ENCODE assay signal across 10 cellular contexts in the genomic region with DNA sequence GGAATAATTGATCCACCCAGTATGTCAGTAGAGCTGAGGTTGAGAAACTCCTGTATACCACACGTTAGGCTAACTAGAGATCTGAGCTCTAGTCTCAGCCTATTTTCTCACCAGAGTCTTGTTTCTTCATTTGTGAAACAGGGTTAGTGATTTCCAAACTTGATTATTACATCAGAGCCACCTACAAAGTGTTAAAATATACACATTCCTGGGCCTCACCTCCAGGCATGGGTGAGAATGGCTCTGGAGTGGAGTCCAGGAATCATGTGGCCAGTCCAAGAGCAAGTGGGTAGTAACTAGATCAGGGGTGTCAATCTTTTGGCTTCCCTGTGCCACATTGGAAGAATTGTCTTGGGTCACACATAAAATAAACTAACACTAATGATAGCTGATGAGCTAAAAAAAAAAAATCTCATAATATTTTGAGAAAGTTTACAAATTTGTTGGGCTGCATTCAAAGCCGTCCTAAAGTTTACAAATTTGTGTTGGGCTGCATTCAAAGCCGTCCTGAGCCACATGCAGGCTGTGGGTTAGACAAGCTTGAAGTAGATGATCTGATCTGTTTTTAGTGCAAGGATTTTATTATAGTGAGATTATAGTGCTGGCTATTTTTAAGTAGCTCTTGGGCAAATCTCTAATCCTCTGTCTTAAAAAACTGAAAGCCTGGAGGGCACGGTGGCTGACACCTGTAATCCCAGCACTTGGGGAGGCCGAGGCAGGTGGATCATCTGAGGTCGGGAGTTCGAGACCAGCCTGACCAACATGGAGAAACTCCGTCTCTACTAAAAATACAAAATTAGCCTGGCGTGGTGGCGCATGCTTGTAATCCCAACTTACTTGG. TPM values are rescaled to one million over a fixed set of nuclear protein-coding genes. Genes with fewer than 3 reads are reported as not detected.
DNase-seq lines count a peak whose midpoint lies in the region; ATAC-seq and TF ChIP-seq lines count a peak whose summit lies in the region.
"Had no signal": no experiment of that assay in that cellular context is flagged by ENCODE, and none has a peak within 500 bp of the region (broad histone marks: within the 10 kb centered on the region; RNA-seq: fewer than 3 reads in every experiment).

No MANE protein-coding gene starts in this region.

- H3K4me1 Mint-ChIP-seq in activated T-helper 1 cell treated with anti-CD3 and anti-CD28 coated beads, Interleukin-12 subunit alpha, Interleukin-12 subunit beta, Interleukin-2, Interleukin-4 antibody, amounts not matched to agents 30 ng/mL and 10 ng/mL and 1 ng/mL, durations not matched to agents 14 hours and 24 hours and 36 hours (ENCODE audit: low read depth) = peaks cover 55% of the 10 kb centered on the region

- H3K27me3 ChIP-seq in AG04450 (ENCODE audit: control insufficient read depth, insufficient read depth, low read length) = no peaks in the 10 kb centered on the region
- H3K27me3 ChIP-seq in HCT116 (ENCODE audit: insufficient read depth, low read length) = no peaks in the 10 kb centered on the region
- H3K27me3 ChIP-seq: dorsolateral prefrontal cortex had no signal

- H3K36me3 ChIP-seq in HCT116 (ENCODE audit: control insufficient read depth in 1 of 2, insufficient read depth in 2 of 2, low read length in 2 of 2) (peaks cover 31 to 60% of the 10 kb centered on the region in 2 experiments), mesodermal cell (ENCODE audit: control insufficient read depth, insufficient read depth, low read length) (peaks cover 61% of the 10 kb centered on the region)

- peaks cover 55% of the 10 kb centered on the region for H3K36me3 Mint-ChIP-seq in activated T-helper 1 cell treated with anti-CD3 and anti-CD28 coated beads, Interleukin-12 subunit alpha, Interleukin-12 subunit beta, Interleukin-2, Interleukin-4 antibody, amounts not matched to agents 30 ng/mL and 10 ng/mL and 1 ng/mL, durations not matched to agents 14 hours and 24 hours and 36 hours (ENCODE audit: low read depth)

- peak overlapping the region; percentile 15; the same call in 1 of the 2 replicates for H3K9ac ChIP-seq in HCT116 (ENCODE audit: low read length)

- DNase-seq in AG04450 (ENCODE audit: low read depth, low spot score) (no peak), HCT116 (ENCODE audit: low read depth, low spot score) (no peak), Kasumi-1 (lab: John Stamatoyannopoulos, UW) (no peak), kidney glomerular epithelial cell (lab: John Stamatoyannopoulos, UW) (no peak)
- no peak for DNase-seq in activated T-helper 1 cell treated with anti-CD3 and anti-CD28 coated beads, Interleukin-12 subunit alpha, Interleukin-12 subunit beta, Interleukin-2, Interleukin-4 antibody, amounts not matched to agents 30 ng/mL and 10 ng/mL and 1 ng/mL, durations not matched to agents 14 hours and 24 hours and 36 hours (ENCODE audit: low spot score)
- DNase-seq: dorsolateral prefrontal cortex, NCI-H1105 treated with DMSO at 0.1 percent for 48 hours had no signal

- peaks cover 36% of the 10 kb centered on the region; the same call in 1 of the 2 replicates for H4K20me1 ChIP-seq in HCT116 (ENCODE audit: insufficient read depth)

- WGBS in mesodermal cell (ENCODE audit: insufficient coverage in 2 of 2), 2 experiments = 87 to 94% methylated on average over 7 to 10 of the region's 10 CpGs

- H3K9me3 Mint-ChIP-seq in activated T-helper 1 cell treated with anti-CD3 and anti-CD28 coated beads, Interleukin-12 subunit alpha, Interleukin-12 subunit beta, Interleukin-2, Interleukin-4 antibody, amounts not matched to agents 30 ng/mL and 10 ng/mL and 1 ng/mL, durations not matched to agents 14 hours and 24 hours and 36 hours = no peaks in the 10 kb centered on the region

- H3K9me2 ChIP-seq in HCT116 (ENCODE audit: insufficient read depth) = no peaks in the 10 kb centered on the region

- ATAC-seq in HCT116 (no peak), GM19455 (IDR thresholded peaks at IDR 0.05; ENCODE audit: unreplicated experiment) (no peak), HG02884 (IDR thresholded peaks at IDR 0.05; ENCODE audit: unreplicated experiment) (no peak)

- peak overlapping the region; percentile 87; the same call in 1 of the 2 replicates for H3K4me2 ChIP-seq in HCT116 (ENCODE audit: low read length)

- H2AFZ ChIP-seq in HCT116 (ENCODE audit: low read depth, low read length, poor library complexity, severe bottlenecking) = no peak overlapping the region

- H3K79me2 ChIP-seq in HCT116 (ENCODE audit: insufficient read depth, low read length) = peaks cover 65% of the 10 kb centered on the region

- no peaks in the 10 kb centered on the region for H3K27me3 Mint-ChIP-seq in activated T-helper 1 cell treated with anti-CD3 and anti-CD28 coated beads, Interleukin-12 subunit alpha, Interleukin-12 subunit beta, Interleukin-2, Interleukin-4 antibody, amounts not matched to agents 30 ng/mL and 10 ng/mL and 1 ng/mL, durations not matched to agents 14 hours and 24 hours and 36 hours (ENCODE audit: insufficient read depth)

- TF ChIP-seq RAD21 in HCT116 (IDR thresholded peaks at IDR 0.05; ENCODE audit: low read depth) = no peak

- CTCF ChIA-PET in AG04450 (lab: Charles Lee) (interaction anchor here (0.6 to 2.2 kb wide), 6 partner anchors 31 to 155 kb away, joined by 3 to 9 read pairs (median 6); no protein-coding TSS in a partner anchor), HCT116 (lab: Charles Lee) (interaction anchor here (1.1 to 1.7 kb wide), 2 partner anchors 64 to 121 kb away, joined by 3 to 5 read pairs; no protein-coding TSS in a partner anchor)

- H3K4me3 ChIP-seq in AG04450 (ENCODE audit: low read depth, low read length) (peak overlapping the region; percentile 41), HCT116 (replicated peaks in 1 of 2; ENCODE audit: low read depth in 1 of 2, low read length in 2 of 2) (no peak overlapping the region), mesodermal cell (ENCODE audit: extremely low read depth, insufficient read depth, low read length, poor library complexity, severe bottlenecking) (peak overlapping the region; percentile 8)

- BruUV-seq in HCT116 (replicated peaks; lab: Mats Ljungman, UMichigan) = no TSS peak

- TF ChIP-seq CTCF in AG04450 (IDR thresholded peaks at IDR 0.05; ENCODE audit: low read depth, low read length) (no peak), HCT116 (IDR thresholded peaks at IDR 0.05 in 2 of 3, conservative IDR thresholded peaks at IDR 0.05 in 1 of 3; ENCODE audit: borderline replicate concordance in 1 of 3, insufficient read depth in 1 of 3, low read depth in 2 of 3, low read length in 2 of 3) (no peak)

- H3K9me3 ChIP-seq in AG04450 (ENCODE audit: control insufficient read depth, insufficient read depth, low read length) (no peaks in the 10 kb centered on the region), HCT116 (ENCODE audit: control insufficient read depth in 1 of 2, insufficient read depth in 1 of 2, low read depth in 1 of 2, low read length in 2 of 2) (no peaks in the 10 kb centered on the region), mesodermal cell (ENCODE audit: control insufficient read depth, low read length) (no peaks in the 10 kb centered on the region)

- intact Hi-C loops in HCT116 (cut with micrococcal nuclease) = no loop called here
- intact Hi-C loops in activated T-helper 1 cell treated with anti-CD3 and anti-CD28 coated beads, Interleukin-12 subunit alpha, Interleukin-12 subunit beta, Interleukin-2, Interleukin-4 antibody, amounts not matched to agents 30 ng/mL and 10 ng/mL and 1 ng/mL, durations not matched to agents 14 hours and 24 hours and 36 hours (cut with micrococcal nuclease) = no loop called here

- peak overlapping the region; percentile 78 for H3K4me3 Mint-ChIP-seq in activated T-helper 1 cell treated with anti-CD3 and anti-CD28 coated beads, Interleukin-12 subunit alpha, Interleukin-12 subunit beta, Interleukin-2, Interleukin-4 antibody, amounts not matched to agents 30 ng/mL and 10 ng/mL and 1 ng/mL, durations not matched to agents 14 hours and 24 hours and 36 hours

- H3K4me1 ChIP-seq in HCT116 (ENCODE audit: control insufficient read depth in 1 of 2, insufficient read depth in 2 of 2, low read length in 2 of 2) (peaks cover 12 to 41% of the 10 kb centered on the region in 2 experiments; a peak in 3 of 4 replicates), mesodermal cell (ENCODE audit: control insufficient read depth, insufficient read depth, low read length, poor library complexity, severe bottlenecking) (peaks cover 26% of the 10 kb centered on the region)

- POLR2A ChIA-PET in AG04450 (lab: Yijun Ruan, JAX) (no interaction called here), HCT116 (lab: Charles Lee) (interaction anchor here (1.7 to 4.0 kb wide), 4 partner anchors 20 to 64 kb away, joined by 5 to 23 read pairs (median 6); partner anchors contain the start of gene PRCD)

- RAD21 ChIA-PET in HCT116 (lab: Charles Lee; ENCODE audit: low non-redundant PET in 1 of 2, low total read pairs in 2 of 2, uncharacterized antibody in 2 of 2, unreplicated experiment in 2 of 2) = no interaction called here

- TF ChIP-seq POLR2A in HCT116 (IDR thresholded peaks at IDR 0.05; ENCODE audit: borderline replicate concordance, extremely low read depth, insufficient read depth, insufficient read length) = no peak

- H3K27ac ChIP-seq in AG04450 (ENCODE audit: low read depth, low read length) (peak overlapping the region; percentile 11), HCT116 (ENCODE audit: low read depth, low read length) (peak overlapping the region; percentile 25; the same call in 1 of the 2 replicates), mesodermal cell (ENCODE audit: low read depth, low read length, severe bottlenecking) (no peak overlapping the region)

- H3K27ac Mint-ChIP-seq in activated T-helper 1 cell treated with anti-CD3 and anti-CD28 coated beads, Interleukin-12 subunit alpha, Interleukin-12 subunit beta, Interleukin-2, Interleukin-4 antibody, amounts not matched to agents 30 ng/mL and 10 ng/mL and 1 ng/mL, durations not matched to agents 14 hours and 24 hours and 36 hours = peak overlapping the region; percentile 58

RNA-seq across cellular contexts. Expression of gene PRCD, which starts 20.4 kb away (rescaled TPM):
- 0.69 and 1.9 TPM in 2 replicates for polyA plus RNA-seq in AG04450 (2011; rRNA removed)
- 0.37 and 0.96 TPM in 2 replicates for polyA minus RNA-seq in AG04450 (2011; rRNA and poly(A)+ RNA removed)
- total RNA-seq in HCT116 (2021; ENCODE audit: unreplicated experiment) = not detected
- 0.39 and 0.62 TPM in 2 replicates for polyA plus RNA-seq in HCT116 (2012)
- total RNA-seq in activated T-helper 1 cell treated with anti-CD3 and anti-CD28 coated beads, Interleukin-12 subunit alpha, Interleukin-12 subunit beta, Interleukin-2, Interleukin-4 antibody, amounts not matched to agents 30 ng/mL and 10 ng/mL and 1 ng/mL, durations not matched to agents 14 hours and 24 hours and 36 hours = not detected in 2 replicates
- 5.8 TPM for polyA plus RNA-seq in mesodermal cell (2013, experiment 1 of 2)
- 9.9 TPM for polyA plus RNA-seq in mesodermal cell (2013, experiment 2 of 2)

RNA-seq across cellular contexts. Expression of gene CYGB, which starts 22.7 kb away (rescaled TPM):
- polyA plus RNA-seq in AG04450 (2011; rRNA removed) = 7.4 and 7.7 TPM in 2 replicates
- polyA minus RNA-seq in AG04450 (2011; rRNA and poly(A)+ RNA removed) = 3.1 and 5.3 TPM in 2 replicates
- 0.66 TPM for total RNA-seq in HCT116 (2021; ENCODE audit: unreplicated experiment)
- 0.22 and 0.36 TPM in 2 replicates for polyA plus RNA-seq in HCT116 (2012)
- not detected in 2 replicates for total RNA-seq in activated T-helper 1 cell treated with anti-CD3 and anti-CD28 coated beads, Interleukin-12 subunit alpha, Interleukin-12 subunit beta, Interleukin-2, Interleukin-4 antibody, amounts not matched to agents 30 ng/mL and 10 ng/mL and 1 ng/mL, durations not matched to agents 14 hours and 24 hours and 36 hours
- polyA plus RNA-seq in mesodermal cell (2013, experiment 1 of 2) = 18.2 TPM
- 19.4 TPM for polyA plus RNA-seq in mesodermal cell (2013, experiment 2 of 2)

RNA-seq across cellular contexts. Expression of gene ST6GALNAC2, which starts 25.4 kb away (rescaled TPM):
- 0.17 and 0.36 TPM in 2 replicates for polyA plus RNA-seq in AG04450 (2011; rRNA removed)
- 0.83 TPM in 1 of 2 replicates, not detected in the other for polyA minus RNA-seq in AG04450 (2011; rRNA and poly(A)+ RNA removed)
- 14.7 TPM for total RNA-seq in HCT116 (2021; ENCODE audit: unreplicated experiment)
- 11.4 and 13.8 TPM in 2 replicates for polyA plus RNA-seq in HCT116 (2012)
- total RNA-seq in activated T-helper 1 cell treated with anti-CD3 and anti-CD28 coated beads, Interleukin-12 subunit alpha, Interleukin-12 subunit beta, Interleukin-2, Interleukin-4 antibody, amounts not matched to agents 30 ng/mL and 10 ng/mL and 1 ng/mL, durations not matched to agents 14 hours and 24 hours and 36 hours = not detected in 2 replicates
- 0.52 TPM for polyA plus RNA-seq in mesodermal cell (2013, experiment 1 of 2)
- polyA plus RNA-seq in mesodermal cell (2013, experiment 2 of 2) = 0.25 TPM

RNA-seq across cellular contexts. Expression of gene RHBDF2, which starts 59.0 kb away (rescaled TPM):
- polyA plus RNA-seq in AG04450 (2011; rRNA removed) = 5.4 and 8.7 TPM in 2 replicates
- polyA minus RNA-seq in AG04450 (2011; rRNA and poly(A)+ RNA removed) = 6.8 and 7.7 TPM in 2 replicates
- total RNA-seq in HCT116 (2021; ENCODE audit: unreplicated experiment) = 61.1 TPM
- polyA plus RNA-seq in HCT116 (2012) = 34.4 and 40.6 TPM in 2 replicates
- 53.2 and 53.7 TPM in 2 replicates for total RNA-seq in activated T-helper 1 cell treated with anti-CD3 and anti-CD28 coated beads, Interleukin-12 subunit alpha, Interleukin-12 subunit beta, Interleukin-2, Interleukin-4 antibody, amounts not matched to agents 30 ng/mL and 10 ng/mL and 1 ng/mL, durations not matched to agents 14 hours and 24 hours and 36 hours
- polyA plus RNA-seq in mesodermal cell (2013, experiment 1 of 2) = 9.0 TPM
- 8.2 TPM for polyA plus RNA-seq in mesodermal cell (2013, experiment 2 of 2)

Comparison
In these comparisons a context has a peak if more than half of its experiments do, and no peak if none do; other contexts are left out.
1. H3K4me3 ChIP-seq: peak in AG04450 (single experiment) and mesodermal cell (single experiment); none in HCT116 (0 of 2).
2. RNA of gene ST6GALNAC2, which starts 25.4 kb away (total RNA-seq): 14.7 TPM in HCT116 (single experiment); not detected in activated T-helper 1 cell treated with anti-CD3 and anti-CD28 coated beads, Interleukin-12 subunit alpha, Interleukin-12 subunit beta, Interleukin-2, Interleukin-4 antibody, amounts not matched to agents 30 ng/mL and 10 ng/mL and 1 ng/mL, durations not matched to agents 14 hours and 24 hours and 36 hours; every median in the first group is over 10 times any median in the second.